ENCODE assay signal across 7 cellular contexts in genomic region chr1:146322893-146323292, GRCh38.
DNase-seq lines count a peak whose midpoint lies in the region; ATAC-seq and TF ChIP-seq lines count a peak whose summit lies in the region.
"Not testable (repeated sequence)": the region's sequence is repeated elsewhere in the genome, so short reads cannot be mapped to it uniquely, and the experiment has no call there.

No MANE protein-coding gene starts in this region.

- ATAC-seq in RWPE2 (ENCODE audit: low read depth) (peak; percentile 94), gastroesophageal sphincter (peak; percentile 93), left cardiac atrium (peak; percentile 90 to 92), right lobe of liver (peak; percentile 81 to 95 (median 84)), gastrocnemius medialis (peak; percentile 99 to 100), aorta (ENCODE audit: low FRiP score) (peak; percentile 85)

- H3K27ac ChIP-seq in RWPE2 (ENCODE audit: poor library complexity, severe bottlenecking); gastroesophageal sphincter; right lobe of liver; gastrocnemius medialis; aorta (ENCODE audit: low read depth in 1 of 2, low read length in 2 of 2): not testable (repeated sequence)
- H3K27ac ChIP-seq in neutrophil = peak overlapping the region; percentile 75

- H3K4me1 ChIP-seq in RWPE2 (ENCODE audit: insufficient read depth, poor library complexity, severe bottlenecking); gastroesophageal sphincter; right lobe of liver; neutrophil (ENCODE audit: control insufficient read depth in 1 of 2, insufficient read depth in 1 of 2, low read depth in 1 of 2, low read length in 1 of 2); gastrocnemius medialis; aorta (ENCODE audit: control insufficient read depth in 1 of 2, insufficient read depth in 2 of 2, low read length in 2 of 2): not testable (repeated sequence)

- TF ChIP-seq EP300 in gastroesophageal sphincter (IDR thresholded peaks at IDR 0.05) = not testable (repeated sequence)

- not testable (repeated sequence) for H3K27me3 ChIP-seq in RWPE2 (ENCODE audit: insufficient read depth, poor library complexity, severe bottlenecking); gastroesophageal sphincter; right lobe of liver; neutrophil; gastrocnemius medialis; aorta (ENCODE audit: control insufficient read depth in 1 of 2, insufficient read depth in 2 of 2, low read length in 1 of 2)

- TF ChIP-seq POLR2A in gastroesophageal sphincter (IDR thresholded peaks at IDR 0.05); right lobe of liver (IDR thresholded peaks at IDR 0.05); gastrocnemius medialis (IDR thresholded peaks at IDR 0.05): not testable (repeated sequence)

- WGBS in gastroesophageal sphincter (ENCODE audit: low coverage in 1 of 2), 2 donors = no CpG with 5 or more reads among the region's 4 CpGs
- 28% methylated on average over 2 of the region's 4 CpGs for WGBS in right lobe of liver (ENCODE audit: insufficient coverage, low coverage, low lambda C conversion rate, missing lambda C conversion rate)
- WGBS in aorta, 2 donors = 58 to 68% methylated on average over 2 of the region's 4 CpGs

- not testable (repeated sequence) for TF ChIP-seq CTCF in RWPE2 (IDR thresholded peaks at IDR 0.05; ENCODE audit: poor library complexity, severe bottlenecking); gastroesophageal sphincter (IDR thresholded peaks at IDR 0.05); right lobe of liver (IDR thresholded peaks at IDR 0.05); neutrophil (IDR thresholded peaks at IDR 0.05); gastrocnemius medialis (IDR thresholded peaks at IDR 0.05 in 4 of 5, conservative IDR thresholded peaks at IDR 0.05 in 1 of 5)

- not testable (repeated sequence) for H3K4me3 ChIP-seq in RWPE2 (ENCODE audit: severe bottlenecking); gastroesophageal sphincter; right lobe of liver; neutrophil (ENCODE audit: low read depth in 1 of 2, low read length in 1 of 2); gastrocnemius medialis; aorta (ENCODE audit: low read length in 2 of 2)

- in situ Hi-C loops in gastrocnemius medialis (cut with MboI; ENCODE audit: low sequenced_read_pairs in 4 of 4) = not testable (repeated sequence)

- not testable (repeated sequence) for H3K36me3 ChIP-seq in RWPE2 (ENCODE audit: low read depth); gastroesophageal sphincter; right lobe of liver; neutrophil; gastrocnemius medialis; aorta (ENCODE audit: control insufficient read depth in 1 of 2, insufficient read depth in 2 of 2, low read length in 1 of 2)

- not testable (repeated sequence) for H3K9me3 ChIP-seq in RWPE2 (ENCODE audit: severe bottlenecking); gastroesophageal sphincter; right lobe of liver; neutrophil; gastrocnemius medialis; aorta (ENCODE audit: control insufficient read depth, low read length)

- not testable (repeated sequence) for DNase-seq in RWPE2 (ENCODE audit: low spot score); left cardiac atrium; right lobe of liver; gastrocnemius medialis; aorta

- intact Hi-C loops in left cardiac atrium (cut with DNase I); right lobe of liver (cut with DNase I); gastrocnemius medialis (cut with DNase I; ENCODE audit: low total_unique reads); aorta (cut with DNase I): not testable (repeated sequence)
